Comparison of ENCODE assay signal across 17 cellular contexts in the genomic region with DNA sequence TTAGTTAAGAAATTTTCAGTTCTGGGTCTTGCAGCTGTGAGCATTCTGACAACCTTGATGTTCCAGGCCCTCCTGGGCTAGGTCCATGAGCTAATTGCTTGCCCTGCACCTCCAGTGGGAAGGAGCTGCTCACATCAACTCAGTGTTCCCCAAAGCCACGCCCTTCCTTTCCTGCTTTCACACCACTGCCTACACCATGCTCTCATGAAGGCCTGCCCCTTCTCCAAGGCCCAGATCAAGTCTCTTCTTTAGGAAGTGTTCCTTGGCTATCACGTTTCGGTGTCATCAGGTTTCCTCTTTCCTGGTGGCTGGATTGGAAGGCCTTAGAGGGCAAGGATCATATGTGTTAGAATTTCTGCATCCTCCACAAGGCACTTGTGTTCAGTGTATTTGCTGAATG. TPM values are rescaled to one million over a fixed set of nuclear protein-coding genes. Genes with fewer than 3 reads are reported as not detected.
A peak's percentile ranks its signal among the peaks of the same experiment; 100 is the strongest.
DNase-seq lines count a peak whose midpoint lies in the region; ATAC-seq lines count a peak whose summit lies in the region.
"Had no signal": no experiment of that assay in that cellular context is flagged by ENCODE, and none has a peak within 500 bp of the region (broad histone marks: within the 10 kb centered on the region; RNA-seq: fewer than 3 reads in every experiment).

No MANE protein-coding gene starts in this region.

- H3K9me3 Mint-ChIP-seq in activated T-cell treated with anti-CD3 and anti-CD28 coated beads, Interleukin-2, amount 50 U/mL, for 24 hours: no peaks in the 10 kb centered on the region
- H3K9me3 Mint-ChIP-seq in stimulated activated naive CD8-positive, alpha-beta T cell treated with anti-CD3 and anti-CD28 coated beads, Interleukin-15, amount 100 ng/mL, for 72 hours: peaks cover 8% of the 10 kb centered on the region in 2 donors
- H3K9me3 Mint-ChIP-seq: activated B cell treated with CpG ODN at 0.5 μM for 24 hours had no signal

- H3K4me3 Mint-ChIP-seq in activated T-cell treated with anti-CD3 and anti-CD28 coated beads, Interleukin-2, amount 50 U/mL, for 24 hours: no peak overlapping the region
- no peak overlapping the region for H3K4me3 Mint-ChIP-seq in T-helper 17 cell
- H3K4me3 Mint-ChIP-seq in stimulated activated naive CD8-positive, alpha-beta T cell treated with anti-CD3 and anti-CD28 coated beads, Interleukin-15, amount 100 ng/mL, for 72 hours: no peak overlapping the region
- H3K4me3 Mint-ChIP-seq: activated B cell treated with CpG ODN at 0.5 μM for 24 hours had no signal

- peak overlapping the region; percentile 51 for H3K27ac Mint-ChIP-seq in activated T-cell treated with anti-CD3 and anti-CD28 coated beads, Interleukin-2, amount 50 U/mL, for 24 hours
- H3K27ac Mint-ChIP-seq in T-helper 17 cell: peak overlapping the region; percentile 90
- H3K27ac Mint-ChIP-seq in stimulated activated naive CD8-positive, alpha-beta T cell treated with anti-CD3 and anti-CD28 coated beads, Interleukin-15, amount 100 ng/mL, for 72 hours: peak overlapping the region; percentile 38 to 50

- peaks cover 37% of the 10 kb centered on the region for H3K4me1 Mint-ChIP-seq in activated T-cell treated with anti-CD3 and anti-CD28 coated beads, Interleukin-2, amount 50 U/mL, for 24 hours (ENCODE audit: low read depth)
- H3K4me1 Mint-ChIP-seq in T-helper 17 cell: peaks cover 27% of the 10 kb centered on the region
- peaks cover 58% of the 10 kb centered on the region for H3K4me1 Mint-ChIP-seq in stimulated activated naive CD8-positive, alpha-beta T cell treated with anti-CD3 and anti-CD28 coated beads, Interleukin-15, amount 100 ng/mL, for 72 hours

- ATAC-seq in T-helper 17 cell: no peak
- no peak for ATAC-seq in stimulated activated naive CD8-positive, alpha-beta T cell treated with anti-CD3 and anti-CD28 coated beads, Interleukin-15, amount 100 ng/mL, for 72 hours

- H3K9me3 ChIP-seq in T-helper 17 cell (ENCODE audit: control insufficient read depth, low read length, poor library complexity, severe bottlenecking): no peaks in the 10 kb centered on the region
- H3K9me3 ChIP-seq: ovary, vagina had no signal

- H3K27me3 Mint-ChIP-seq in activated T-cell treated with anti-CD3 and anti-CD28 coated beads, Interleukin-2, amount 50 U/mL, for 24 hours: no peaks in the 10 kb centered on the region
- no peaks in the 10 kb centered on the region for H3K27me3 Mint-ChIP-seq in T-helper 17 cell
- H3K27me3 Mint-ChIP-seq in stimulated activated naive CD8-positive, alpha-beta T cell treated with anti-CD3 and anti-CD28 coated beads, Interleukin-15, amount 100 ng/mL, for 72 hours: no peaks in the 10 kb centered on the region
- H3K27me3 Mint-ChIP-seq: activated B cell treated with CpG ODN at 0.5 μM for 24 hours had no signal

- H3K36me3 Mint-ChIP-seq in activated T-cell treated with anti-CD3 and anti-CD28 coated beads, Interleukin-2, amount 50 U/mL, for 24 hours (ENCODE audit: low read depth): peaks cover 24% of the 10 kb centered on the region
- H3K36me3 Mint-ChIP-seq in T-helper 17 cell (ENCODE audit: low read depth): no peaks in the 10 kb centered on the region

- DNase-seq in activated T-cell treated with anti-CD3 and anti-CD28 coated beads, Interleukin-2, amount 50 U/mL, for 24 hours: no peak
- DNase-seq in activated T-cell treated with anti-CD3 and anti-CD28 coated beads, Interleukin-2, amount 50 U/mL, for 1 hour: no peak
- DNase-seq in T-helper 17 cell (no peak), left kidney (ENCODE audit: low read depth, low spot score) (peak; percentile 41), HK-2 (ENCODE audit: unreplicated experiment) (no peak), occipital lobe (lab: John Stamatoyannopoulos, UW) (no peak)
- DNase-seq in stimulated activated naive CD8-positive, alpha-beta T cell treated with anti-CD3 and anti-CD28 coated beads, Interleukin-15, amount 100 ng/mL, for 72 hours: no peak
- DNase-seq in stimulated activated naive CD4-positive, alpha-beta T cell treated with Interleukin-2 at 50 U/mL for 16 hours (lab: John Stamatoyannopoulos, UW): no peak
- DNase-seq: activated B cell treated with CpG ODN at 0.5 μM for 24 hours, activated gamma-delta T cell, EL, GOT3, NCI-H1417 treated with DMSO at 0.1 percent for 48 hours, NCI-H774, ovary, SHP77 had no signal

RNA-seq across cellular contexts. Expression of gene TMEM127, which starts 18.8 kb away (rescaled TPM):
- total RNA-seq in T-helper 17 cell: 10 to 100 TPM; 36.4 to 44.8 TPM
- total RNA-seq in occipital lobe: 19.7 TPM

RNA-seq across cellular contexts. Expression of gene CIAO1, which starts 19.0 kb away (rescaled TPM):
- total RNA-seq in T-helper 17 cell: 10 to 100 TPM; 60.0 to 61.5 TPM
- total RNA-seq in occipital lobe: 80.3 TPM

RNA-seq across cellular contexts. Expression of gene STARD7, which starts 38.4 kb away (rescaled TPM):
- total RNA-seq in T-helper 17 cell (10 to 100 TPM; 59.2 to 72.6 TPM), occipital lobe (165 TPM)

RNA-seq across cellular contexts. Expression of gene SNRNP200, which starts 58.3 kb away (rescaled TPM):
- total RNA-seq in T-helper 17 cell (100 to 1,000 TPM; 189 to 224 TPM), occipital lobe (40.4 TPM)
